In the genomic region with DNA sequence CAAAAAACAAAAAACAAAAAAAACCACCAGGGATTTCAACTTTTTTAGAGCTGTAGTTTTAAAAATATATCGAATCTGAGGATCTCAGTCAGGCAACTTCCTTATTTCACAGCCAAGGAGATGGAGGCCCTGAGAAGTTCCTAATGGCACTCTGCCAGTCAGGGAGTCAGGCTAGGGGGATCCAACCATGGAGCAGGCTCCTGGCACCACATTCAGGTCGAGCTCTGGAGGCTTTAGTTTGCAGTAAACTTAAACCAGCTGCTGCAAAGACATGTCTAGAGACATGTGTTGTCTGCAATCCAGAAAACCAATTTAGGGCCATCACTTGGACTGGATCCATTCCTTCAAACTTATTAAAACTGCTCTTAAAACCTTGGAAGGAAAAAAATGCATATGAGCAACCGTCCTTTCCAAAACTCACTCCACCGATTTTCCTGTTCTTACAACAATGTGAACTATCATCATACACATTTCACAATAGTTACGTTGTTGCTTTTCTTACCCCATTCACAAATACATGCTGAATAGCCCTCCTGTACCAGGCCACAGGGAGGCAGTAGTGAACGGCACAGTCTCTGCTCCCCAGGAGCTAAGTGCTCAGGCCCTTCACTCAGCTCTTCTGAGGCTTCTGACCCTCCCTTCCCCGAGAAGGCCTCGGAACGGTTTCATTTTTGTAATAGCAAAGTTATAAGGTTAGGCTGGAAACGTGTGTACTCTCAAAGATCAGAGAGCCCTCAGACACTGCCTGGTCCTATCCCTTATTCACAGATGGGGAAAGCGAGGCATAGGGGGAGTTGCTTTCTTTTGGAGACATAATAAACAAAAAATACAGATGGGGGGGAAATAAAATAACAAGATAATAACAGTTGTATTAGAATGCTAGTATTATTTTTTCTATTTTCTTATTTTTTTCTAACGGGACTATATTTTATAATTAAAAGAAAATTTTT, we compare ENCODE assay signal across 1 cellular context.
A peak's percentile ranks its signal among the peaks of the same experiment; 100 is the strongest.
TF ChIP-seq lines count a peak whose summit lies in the region.

No MANE protein-coding gene starts in this region.

TF ChIP-seq in H1, 55 proteins besides CTCF, POLR2A, EP300 and RAD21:
- TF ChIP-seq CEBPB (IDR thresholded peaks at IDR 0.05; ENCODE audit: low read depth, low read length), result peak; percentile 56; the same call in 1 of the 2 replicates
- TF ChIP-seq HDAC6 (IDR thresholded peaks at IDR 0.05; ENCODE audit: low read depth, low read length), result no peak
- TF ChIP-seq CHD2 (IDR thresholded peaks at IDR 0.05; ENCODE audit: low read length), result no peak
- TF ChIP-seq SAP30 (IDR thresholded peaks at IDR 0.05; ENCODE audit: insufficient read depth, insufficient replicate concordance, low read length), result no peak
- TF ChIP-seq CTBP2 (IDR thresholded peaks at IDR 0.05; ENCODE audit: borderline replicate concordance, insufficient read depth, insufficient read length, low read length), result no peak
